12 cellular contexts compared by ENCODE assay signal in genomic region chr5:107893642-107894041, GRCh38.
DNase-seq lines count a peak whose midpoint lies in the region; ATAC-seq, FAIRE-seq and TF ChIP-seq lines count a peak whose summit lies in the region.
"Had no signal": no experiment of that assay in that cellular context is flagged by ENCODE, and none has a peak within 500 bp of the region (broad histone marks: within the 10 kb centered on the region; RNA-seq: fewer than 3 reads in every experiment).

No MANE protein-coding gene starts in this region.

- WGBS in K562 (ENCODE audit: insufficient coverage, low coverage, missing lambda C conversion rate), result 3% methylated on average over 4 of the region's 4 CpGs

- CTCF ChIA-PET in K562 (lab: Yijun Ruan, JAX; ENCODE audit: low intra/inter-chr PET ratio), result no interaction called here

- POLR2A ChIA-PET in K562 (lab: Yijun Ruan, JAX), result interaction anchor here (0.7 kb wide), 1 partner anchor 1461 kb away, joined by 3 read pairs; no protein-coding TSS in a partner anchor

- H3K4me3 ChIP-seq in ACC112 (ENCODE audit: low read depth, low read length) (peak overlapping the region; percentile 56), K562 (no peak overlapping the region), kidney epithelial cell (ENCODE audit: low read depth, low read length) (no peak overlapping the region)
- H3K4me3 ChIP-seq: BLaER1 had no signal

- H3K36me3 ChIP-seq in ACC112 (ENCODE audit: insufficient read depth, low read length) (no peaks in the 10 kb centered on the region), K562 (ENCODE audit: control insufficient read depth, insufficient read depth, low read length) (no peaks in the 10 kb centered on the region), kidney epithelial cell (ENCODE audit: control insufficient read depth, insufficient read depth, low read length) (no peaks in the 10 kb centered on the region)
- H3K36me3 ChIP-seq: BLaER1 had no signal

- no peaks in the 10 kb centered on the region for H3K79me2 ChIP-seq in ACC112 (ENCODE audit: control insufficient read depth, insufficient read depth, low read length, unreplicated experiment)
- H3K79me2 ChIP-seq in K562 (ENCODE audit: control insufficient read depth, insufficient read depth, low read length), result no peaks in the 10 kb centered on the region

- no peak for ATAC-seq in K562
- ATAC-seq in GM21786 (IDR thresholded peaks at IDR 0.05; ENCODE audit: unreplicated experiment), result no peak
- no peak for ATAC-seq in activated CD4-positive, CD25-positive, alpha-beta regulatory T cell treated with anti-CD3 and anti-CD28 coated beads, Interleukin-2, amount 50 U/mL, for 24 hours
- ATAC-seq in GM21390 (IDR thresholded peaks at IDR 0.05; ENCODE audit: unreplicated experiment), result no peak
- ATAC-seq: activated CD8-positive, alpha-beta memory T cell treated with anti-CD3 and anti-CD28 coated beads, Interleukin-2, amount 10 ng/mL, durations not matched to agents 7 days and 5 days had no signal

- in situ Hi-C loops in KBM-7 (cut with MboI; ENCODE audit: low pct_unique_long_range_greater_than_20kb, low sequenced_read_pairs), result no loop called here
- in situ Hi-C loops in K562 (cut with MboI), result no loop called here

- no peak overlapping the region for H3K9ac ChIP-seq in K562 (ENCODE audit: insufficient read depth in 1 of 2, low read depth in 2 of 2, low read length in 2 of 2)
- H3K9ac ChIP-seq: BLaER1 had no signal

- TF ChIP-seq POLR2A in K562 (conservative IDR thresholded peaks at IDR 0.05), result no peak

- no peak overlapping the region for H3K4me2 ChIP-seq in K562 (ENCODE audit: insufficient read depth, low read length)
- H3K4me2 ChIP-seq: BLaER1 had no signal

- no TSS peak for BruUV-seq in K562 (replicated peaks; lab: Mats Ljungman, UMichigan)

- DNase-seq in KBM-7, result peak; percentile 27
- no peak for DNase-seq in K562 (ENCODE audit: extremely low read depth in 1 of 4, low spot score in 3 of 4)
- peak; percentile 26 for DNase-seq in kidney epithelial cell (ENCODE audit: low read depth)
- no peak for DNase-seq in activated CD8-positive, alpha-beta memory T cell treated with anti-CD3 and anti-CD28 coated beads, Interleukin-2, amount 50 U/mL, for 48 hours
- DNase-seq: activated CD8-positive, alpha-beta memory T cell treated with anti-CD3 and anti-CD28 coated beads, Interleukin-2, amount 10 ng/mL, durations not matched to agents 7 days and 5 days; NCI-H510A treated with DMSO at 0.1 percent for 48 hours had no signal

- no peaks in the 10 kb centered on the region for H3K9me3 ChIP-seq in K562 (replicated peaks; ENCODE audit: control insufficient read depth, insufficient read depth, low read depth, low read length)
- H3K9me3 ChIP-seq: BLaER1 had no signal

- H2AFZ ChIP-seq in ACC112 (ENCODE audit: low read length, unreplicated experiment), result peak overlapping the region; percentile 82
- H2AFZ ChIP-seq in K562 (ENCODE audit: low read depth, low read length), result no peak overlapping the region

- H3K4me1 ChIP-seq in ACC112 (ENCODE audit: control insufficient read depth, insufficient read depth, low read length, unreplicated experiment) (peaks cover 6% of the 10 kb centered on the region), K562 (replicated peaks in 1 of 2; ENCODE audit: control insufficient read depth in 2 of 2, insufficient read depth in 2 of 2, low read length in 2 of 2) (no peaks in the 10 kb centered on the region)
- H3K4me1 ChIP-seq: BLaER1 had no signal

- H3K27ac ChIP-seq in ACC112 (ENCODE audit: low read depth, low read length) (peak overlapping the region; percentile 35), K562 (ENCODE audit: extremely low read depth, low read depth, low read length) (no peak overlapping the region)
- H3K27ac ChIP-seq: BLaER1 had no signal

- no peak for FAIRE-seq in K562 (lab: Jason Lieb, UNC)
- FAIRE-seq: colon had no signal

- intact Hi-C loops in K562 (cut with micrococcal nuclease), result no loop called here

- no peak for TF ChIP-seq RAD21 in K562 (CRISPR knock-in tag; conservative IDR thresholded peaks at IDR 0.05 in 1 of 2, IDR thresholded peaks at IDR 0.05 in 1 of 2)

- no peaks in the 10 kb centered on the region for H3K9me1 ChIP-seq in K562 (ENCODE audit: control insufficient read depth, insufficient read depth, low read length)

- no peak for TF ChIP-seq EP300 in K562 (IDR thresholded peaks at IDR 0.05; ENCODE audit: low read length)

- no peaks in the 10 kb centered on the region for H4K20me1 ChIP-seq in K562 (replicated peaks; ENCODE audit: control insufficient read depth, insufficient read depth, low read length)
- H4K20me1 ChIP-seq: BLaER1 had no signal

- no peaks in the 10 kb centered on the region for H3K27me3 ChIP-seq in ACC112 (ENCODE audit: insufficient read depth, low read length)
- no peaks in the 10 kb centered on the region for H3K27me3 ChIP-seq in K562 (ENCODE audit: control insufficient read depth in 2 of 2, insufficient read depth in 2 of 2, low read length in 2 of 2)
- H3K27me3 ChIP-seq in kidney epithelial cell (ENCODE audit: control insufficient read depth, insufficient read depth, low read length), result no peaks in the 10 kb centered on the region
- H3K27me3 ChIP-seq: BLaER1 had no signal

- TF ChIP-seq CTCF in K562 (IDR thresholded peaks at IDR 0.05 in 2 of 3, conservative IDR thresholded peaks at IDR 0.05 in 1 of 3; ENCODE audit: insufficient read depth in 2 of 3, low read depth in 1 of 3, low read length in 3 of 3) (no peak), kidney epithelial cell (IDR thresholded peaks at IDR 0.05; ENCODE audit: insufficient read depth, low read length, poor library complexity, severe bottlenecking) (no peak)

TF ChIP-seq in K562, 482 proteins besides CTCF, POLR2A, EP300 and RAD21:
- TF ChIP-seq CEBPZ (IDR thresholded peaks at IDR 0.05; ENCODE audit: borderline replicate concordance, low read depth, low read length) (no peak), CEBPG (CRISPR knock-in tag; IDR thresholded peaks at IDR 0.05) (no peak), CEBPG (tag; conservative IDR thresholded peaks at IDR 0.05 in 1 of 2, IDR thresholded peaks at IDR 0.05 in 1 of 2) (peak in 1 of 2 experiments; percentile 40; a peak in 2 of 4 replicates), CEBPB (tag; IDR thresholded peaks at IDR 0.05) (0 out of 2 replicates have a peak, but pooled peaks have one; percentile 32)
TF ChIP-seq in K562: peak in this region for 2.

Comparison
In these comparisons a context has a peak if more than half of its experiments do, and no peak if none do; other contexts are left out.
1. DNase-seq: peak in KBM-7 (single experiment) and kidney epithelial cell (single experiment); none in K562 (0 of 4) and activated CD8-positive, alpha-beta memory T cell treated with anti-CD3 and anti-CD28 coated beads, Interleukin-2, amount 50 U/mL, for 48 hours (single experiment).